ENCODE assay signal across 18 cellular contexts in the genomic region with DNA sequence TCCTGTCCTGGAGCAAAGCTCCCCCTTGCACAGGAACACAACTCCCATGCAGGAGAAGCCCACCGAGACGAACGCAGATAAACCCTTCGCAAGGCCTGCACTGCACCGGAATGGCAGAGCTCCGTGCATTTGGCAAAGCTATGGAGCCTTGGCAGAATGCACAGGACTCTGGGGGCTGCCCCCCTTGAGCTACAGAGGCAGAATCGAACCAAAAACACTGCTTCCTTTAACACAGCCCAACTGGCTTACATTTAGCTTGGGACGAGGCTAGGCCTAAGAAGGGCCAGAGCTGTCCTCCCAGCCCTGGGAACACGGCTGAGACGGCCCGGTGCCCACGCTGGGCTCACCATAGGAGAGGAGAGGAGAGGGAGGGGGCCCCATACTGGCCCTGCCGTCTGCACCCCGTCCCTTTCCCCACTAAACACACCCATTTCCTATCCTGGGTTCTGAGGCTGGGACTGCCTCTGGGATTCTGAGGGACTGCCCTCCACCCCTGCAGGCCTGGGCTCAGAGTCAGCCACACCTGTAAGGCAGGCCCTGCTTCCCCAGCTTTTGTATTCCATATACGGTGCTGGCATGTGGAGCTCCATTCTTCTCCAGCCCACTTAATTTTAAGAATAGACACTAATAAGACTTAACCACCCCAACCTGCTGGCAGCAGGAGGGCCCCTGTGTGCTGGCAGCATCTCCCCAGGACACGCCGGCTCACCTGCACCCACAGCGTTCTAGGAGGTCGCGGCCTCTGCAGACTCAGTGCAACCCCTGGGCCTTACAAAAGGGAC. TPM values are rescaled to one million over a fixed set of nuclear protein-coding genes. Genes with fewer than 3 reads are reported as not detected.
A peak's percentile ranks its signal among the peaks of the same experiment; 100 is the strongest.
DNase-seq lines count a peak whose midpoint lies in the region; ATAC-seq and TF ChIP-seq lines count a peak whose summit lies in the region.
"Had no signal": no experiment of that assay in that cellular context is flagged by ENCODE, and none has a peak within 500 bp of the region (broad histone marks: within the 10 kb centered on the region; RNA-seq: fewer than 3 reads in every experiment).

No MANE protein-coding gene starts in this region.

- no peak overlapping the region for H3K9ac ChIP-seq in neuronal stem cell (ENCODE audit: low read depth, low read length, poor library complexity)

- peaks cover 6% of the 10 kb centered on the region for H3K27me3 Mint-ChIP-seq in endothelial cell (ENCODE audit: unreplicated experiment)
- H3K27me3 Mint-ChIP-seq in stimulated activated memory B cell treated with anti-CD40 and anti-IgM and Interleukin-4, amounts not matched to agents 10 μg/mL and 1 μg/mL and 100 μg/mL, for 72 hours = no peaks in the 10 kb centered on the region
- H3K27me3 Mint-ChIP-seq: B cell, T-cell had no signal

- TF ChIP-seq RAD21 in Ishikawa (IDR thresholded peaks at IDR 0.05; ENCODE audit: low read depth) = no peak

- H2BK120ac ChIP-seq in neuronal stem cell (ENCODE audit: low read depth, low read length) = no peak overlapping the region

- H3K4me1 Mint-ChIP-seq in endothelial cell (ENCODE audit: unreplicated experiment) = peaks cover 3% of the 10 kb centered on the region
- no peaks in the 10 kb centered on the region for H3K4me1 Mint-ChIP-seq in stimulated activated memory B cell treated with anti-CD40 and anti-IgM and Interleukin-4, amounts not matched to agents 10 μg/mL and 1 μg/mL and 100 μg/mL, for 72 hours
- H3K4me1 Mint-ChIP-seq: T-cell had no signal

- no peaks in the 10 kb centered on the region for H3K9me3 ChIP-seq in neuronal stem cell (replicated peaks in 1 of 2; ENCODE audit: control insufficient read depth in 2 of 2, insufficient read depth in 1 of 2, low read depth in 1 of 2, low read length in 2 of 2)

- H3K36me3 ChIP-seq in H7 (replicated peaks; ENCODE audit: control insufficient read depth, insufficient read depth, low read length) (no peaks in the 10 kb centered on the region; the same call in 1 of the 2 replicates), neuronal stem cell (replicated peaks in 1 of 2; ENCODE audit: control insufficient read depth in 2 of 2, insufficient read depth in 2 of 2, low read length in 2 of 2) (peaks cover 0 to 5% of the 10 kb centered on the region in 2 donors)

- no peak overlapping the region for H2BK12ac ChIP-seq in neuronal stem cell (ENCODE audit: low read length)

- no peak overlapping the region for H2AFZ ChIP-seq in neuronal stem cell (ENCODE audit: low read length)

- peak; percentile 84 for DNase-seq in H7
- DNase-seq in endothelial cell (ENCODE audit: low spot score) = no peak
- DNase-seq in neuronal stem cell (ENCODE audit: low spot score) = no peak
- no peak for DNase-seq in superior temporal gyrus (ENCODE audit: extremely low spot score)
- DNase-seq in NCI-H2171 treated with DMSO at 0.1 percent for 48 hours (lab: John Stamatoyannopoulos, UW) = no peak
- DNase-seq: CD8-positive, alpha-beta T cell; DMS79 treated with DMSO at 0.1 percent for 48 hours; KBM-7; NCI-H1417 treated with DMSO at 0.1 percent for 48 hours; NCI-H2081; NCI-H2227 treated with DMSO at 0.1 percent for 48 hours; NCI-H524; T-cell had no signal

- peak overlapping the region; percentile 36 for H2AK5ac ChIP-seq in neuronal stem cell (ENCODE audit: low read depth, low read length)

- H2BK15ac ChIP-seq in neuronal stem cell (ENCODE audit: low read length) = no peak overlapping the region

- H3K27ac Mint-ChIP-seq in endothelial cell (ENCODE audit: unreplicated experiment) = peak overlapping the region; percentile 13
- no peak overlapping the region for H3K27ac Mint-ChIP-seq in stimulated activated memory B cell treated with anti-CD40 and anti-IgM and Interleukin-4, amounts not matched to agents 10 μg/mL and 1 μg/mL and 100 μg/mL, for 72 hours
- H3K27ac Mint-ChIP-seq: B cell; CD8-positive, alpha-beta T cell; T-cell had no signal

- no peak overlapping the region for H3K14ac ChIP-seq in neuronal stem cell (ENCODE audit: low read length)

- TF ChIP-seq EP300 in Ishikawa (IDR thresholded peaks at IDR 0.05; ENCODE audit: borderline replicate concordance) = no peak

- H3K4me3 ChIP-seq in H7 (ENCODE audit: insufficient read depth, low read depth, low read length) (no peak overlapping the region), neuronal stem cell (ENCODE audit: low read length in 2 of 2) (no peak overlapping the region)

- no peaks in the 10 kb centered on the region for H3K27me3 ChIP-seq in H7 (ENCODE audit: control insufficient read depth, insufficient read depth, low read length)
- no peaks in the 10 kb centered on the region for H3K27me3 ChIP-seq in neuronal stem cell (ENCODE audit: control insufficient read depth in 3 of 3, insufficient read depth in 3 of 3, low read depth in 1 of 3, low read length in 3 of 3)

- H3K4me1 ChIP-seq in neuronal stem cell (ENCODE audit: control insufficient read depth in 2 of 2, insufficient read depth in 1 of 2, low read depth in 1 of 2, low read length in 2 of 2) = peaks cover 12 to 31% of the 10 kb centered on the region in 2 donors

- no peak overlapping the region for H3K4me3 Mint-ChIP-seq in endothelial cell (ENCODE audit: unreplicated experiment)
- H3K4me3 Mint-ChIP-seq in stimulated activated memory B cell treated with anti-CD40 and anti-IgM and Interleukin-4, amounts not matched to agents 10 μg/mL and 1 μg/mL and 100 μg/mL, for 72 hours = no peak overlapping the region
- H3K4me3 Mint-ChIP-seq: B cell; CD8-positive, alpha-beta T cell; T-cell had no signal

- no peak overlapping the region for H3K27ac ChIP-seq in neuronal stem cell (replicated peaks; ENCODE audit: low read length)

- peak overlapping the region; percentile 43 for H3K23ac ChIP-seq in neuronal stem cell (ENCODE audit: low read depth, low read length, poor library complexity)

- H3K4ac ChIP-seq in neuronal stem cell (ENCODE audit: low read length) = no peak overlapping the region

- no peak overlapping the region for H2BK5ac ChIP-seq in neuronal stem cell (ENCODE audit: low read length)

- H3K79me1 ChIP-seq in neuronal stem cell (ENCODE audit: low read depth, low read length) = no peaks in the 10 kb centered on the region

- no peak overlapping the region for H3K4me2 ChIP-seq in neuronal stem cell (ENCODE audit: insufficient read depth, low read length, poor library complexity, severe bottlenecking)

- no peak for ATAC-seq in stimulated activated memory B cell treated with anti-CD40 and anti-IgM and Interleukin-4, amounts not matched to agents 10 μg/mL and 1 μg/mL and 100 μg/mL, for 72 hours
- ATAC-seq in HG03342 (IDR thresholded peaks at IDR 0.05; ENCODE audit: unreplicated experiment) = no peak
- ATAC-seq: CD8-positive, alpha-beta T cell; Panc1; T-cell had no signal

- no peak for TF ChIP-seq CTCF in endothelial cell (IDR thresholded peaks at IDR 0.05; ENCODE audit: unreplicated experiment)

- no peaks in the 10 kb centered on the region for H3K9me3 Mint-ChIP-seq in endothelial cell (ENCODE audit: unreplicated experiment)
- H3K9me3 Mint-ChIP-seq in stimulated activated memory B cell treated with anti-CD40 and anti-IgM and Interleukin-4, amounts not matched to agents 10 μg/mL and 1 μg/mL and 100 μg/mL, for 72 hours = no peaks in the 10 kb centered on the region
- H3K9me3 Mint-ChIP-seq: CD8-positive, alpha-beta T cell; T-cell had no signal

- H3K36me3 Mint-ChIP-seq in endothelial cell (ENCODE audit: low read depth, unreplicated experiment) = peaks cover 12% of the 10 kb centered on the region
- peaks cover 6% of the 10 kb centered on the region for H3K36me3 Mint-ChIP-seq in stimulated activated memory B cell treated with anti-CD40 and anti-IgM and Interleukin-4, amounts not matched to agents 10 μg/mL and 1 μg/mL and 100 μg/mL, for 72 hours

- peak overlapping the region; percentile 22 for H4K91ac ChIP-seq in neuronal stem cell (ENCODE audit: low read depth, low read length, poor library complexity)

- H3K18ac ChIP-seq in neuronal stem cell (ENCODE audit: low read length) = peak overlapping the region; percentile 48

- H4K8ac ChIP-seq in neuronal stem cell (ENCODE audit: low read depth, low read length) = no peak overlapping the region

- no CpG with 5 or more reads among the region's 20 CpGs for WGBS in neuronal stem cell (ENCODE audit: extremely low coverage in 2 of 2, insufficient read length in 2 of 2, insufficient replicate concordance in 1 of 2), 2 donors

TF ChIP-seq in Ishikawa, 13 proteins besides CTCF, POLR2A, EP300 and RAD21:
- TF ChIP-seq FOXM1 (IDR thresholded peaks at IDR 0.05; ENCODE audit: borderline replicate concordance, low read depth) = no peak
- no peak for TF ChIP-seq CEBPB (IDR thresholded peaks at IDR 0.05)
- peak; percentile 28; the same call in 1 of the 2 replicates for TF ChIP-seq MAX (IDR thresholded peaks at IDR 0.05)
- TF ChIP-seq ZBTB7A (IDR thresholded peaks at IDR 0.05; ENCODE audit: low read depth) = no peak
- TF ChIP-seq TEAD4 (IDR thresholded peaks at IDR 0.05) = peak; percentile 47
- TF ChIP-seq YY1 (IDR thresholded peaks at IDR 0.05; ENCODE audit: low read depth) = no peak
- TF ChIP-seq, protein P1, sequence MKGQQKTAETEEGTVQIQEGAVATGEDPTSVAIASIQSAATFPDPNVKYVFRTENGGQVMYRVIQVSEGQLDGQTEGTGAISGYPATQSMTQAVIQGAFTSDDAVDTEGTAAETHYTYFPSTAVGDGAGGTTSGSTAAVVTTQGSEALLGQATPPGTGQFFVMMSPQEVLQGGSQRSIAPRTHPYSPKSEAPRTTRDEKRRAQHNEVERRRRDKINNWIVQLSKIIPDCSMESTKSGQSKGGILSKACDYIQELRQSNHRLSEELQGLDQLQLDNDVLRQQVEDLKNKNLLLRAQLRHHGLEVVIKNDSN (IDR thresholded peaks at IDR 0.05) = no peak
- peak; percentile 52; the same call in 1 of the 2 replicates for TF ChIP-seq TCF12 (IDR thresholded peaks at IDR 0.05; ENCODE audit: low read depth)
- no peak for TF ChIP-seq CREB1 (IDR thresholded peaks at IDR 0.05; ENCODE audit: low read depth)
- TF ChIP-seq NFIC (IDR thresholded peaks at IDR 0.05) = 0 out of 2 replicates have a peak, but pooled peaks have one; percentile 31
TF ChIP-seq in Ishikawa: peak in this region for 4.

RNA-seq across cellular contexts. Expression of gene PPM1F, which starts 32.9 kb away (rescaled TPM):
- total RNA-seq in H7 (2014; rRNA removed; shearing (Covaris generic)) = 19.7 and 34.8 TPM in 2 replicates
- 244 TPM for total RNA-seq in endothelial cell (ENCODE audit: unreplicated experiment)
- polyA plus RNA-seq in neuronal stem cell (2013, experiment 1 of 2) = 17.8 TPM
- 16.6 TPM for polyA plus RNA-seq in neuronal stem cell (2013, experiment 2 of 2)

RNA-seq across cellular contexts. Expression of gene MAPK1, which starts 52.3 kb away (rescaled TPM):
- 54.5 and 55.5 TPM in 2 replicates for total RNA-seq in H7 (2014; rRNA removed; shearing (Covaris generic))
- total RNA-seq in endothelial cell (ENCODE audit: unreplicated experiment) = 119 TPM
- 51.0 TPM for polyA plus RNA-seq in neuronal stem cell (2013, experiment 1 of 2)
- 50.9 TPM for polyA plus RNA-seq in neuronal stem cell (2013, experiment 2 of 2)
